Comparison of ENCODE assay signal across 8 cellular contexts in genomic region chr22:29524440-29525191, GRCh38. TPM values are rescaled to one million over a fixed set of nuclear protein-coding genes. Genes with fewer than 3 reads are reported as not detected.
DNase-seq lines count a peak whose midpoint lies in the region; ATAC-seq, FAIRE-seq and TF ChIP-seq lines count a peak whose summit lies in the region.

No MANE protein-coding gene starts in this region.

- no peak overlapping the region for H2AFZ ChIP-seq in keratinocyte (ENCODE audit: control insufficient read depth, low read length)

- H3K9me3 ChIP-seq in keratinocyte (ENCODE audit: control insufficient read depth, low read depth, low read length): no peaks in the 10 kb centered on the region

- DNase-seq in NCI-H748 (lab: John Stamatoyannopoulos, UW; ENCODE audit: unreplicated experiment) (peak; percentile 2), NCI-H748 treated with DMSO at 0.1 percent for 48 hours (lab: John Stamatoyannopoulos, UW) (no peak), NAMALWA (ENCODE audit: low spot score) (peak; percentile 61), amniotic epithelial cell (ENCODE audit: low read depth) (peak; percentile 37), keratinocyte (ENCODE audit: low read depth, low spot score) (no peak), urothelium cell line (ENCODE audit: low spot score) (peak; percentile 31)

- no peak overlapping the region for H3K4me3 ChIP-seq in keratinocyte (ENCODE audit: control insufficient read depth in 2 of 3, extremely low read depth in 1 of 3, insufficient read depth in 2 of 3, low read depth in 1 of 3, low read length in 3 of 3)

- no peak overlapping the region for H3K4me2 ChIP-seq in keratinocyte (ENCODE audit: control insufficient read depth, extremely low read depth, insufficient read depth, low read depth, low read length)

- peaks cover 43 to 46% of the 10 kb centered on the region in 2 experiments for H3K36me3 ChIP-seq in keratinocyte (ENCODE audit: control insufficient read depth in 2 of 2, extremely low read depth in 1 of 2, insufficient read depth in 2 of 2, low read length in 2 of 2)

- no peak for ATAC-seq in GM21825 (IDR thresholded peaks at IDR 0.05; ENCODE audit: unreplicated experiment)
- no peak for ATAC-seq in HG02973 (IDR thresholded peaks at IDR 0.05; ENCODE audit: unreplicated experiment)

- H3K9me1 ChIP-seq in keratinocyte (ENCODE audit: control insufficient read depth, extremely low read depth, insufficient read depth, low read length): no peaks in the 10 kb centered on the region

- H3K79me2 ChIP-seq in keratinocyte (ENCODE audit: control insufficient read depth, insufficient read depth, low read length): no peaks in the 10 kb centered on the region

- H3K9ac ChIP-seq in keratinocyte (ENCODE audit: control insufficient read depth, extremely low read depth, insufficient read depth, low read length): no peak overlapping the region

- FAIRE-seq in keratinocyte (lab: Jason Lieb, UNC) (no peak), urothelium cell line (lab: Jason Lieb, UNC) (no peak)

- no peaks in the 10 kb centered on the region for H3K4me1 ChIP-seq in keratinocyte (ENCODE audit: control insufficient read depth, extremely low read depth, insufficient read depth, low read length)

- peak; percentile 36 to 48 (median 48) for TF ChIP-seq CTCF in keratinocyte (optimal IDR thresholded peaks at IDR 0.05 in 1 of 3, IDR thresholded peaks at IDR 0.05 in 1 of 3, conservative IDR thresholded peaks at IDR 0.05 in 1 of 3; ENCODE audit: extremely low read depth in 1 of 3, insufficient read depth in 2 of 3, low read length in 3 of 3)

- no peaks in the 10 kb centered on the region for H4K20me1 ChIP-seq in keratinocyte (ENCODE audit: control insufficient read depth, extremely low read depth, insufficient read depth, low read length)

- dilution Hi-C loops in keratinocyte (cut with MboI; ENCODE audit: extremely low pct_ligation_motif_present, low sequenced_read_pairs): no loop called here

- no peaks in the 10 kb centered on the region for H3K27me3 ChIP-seq in keratinocyte (ENCODE audit: control insufficient read depth, extremely low read depth, insufficient read depth, low read length)

- H3K27ac ChIP-seq in keratinocyte (ENCODE audit: control insufficient read depth, insufficient read depth, low read length): no peak overlapping the region

RNA-seq across cellular contexts. Expression of gene THOC5, which starts 28.9 kb away (rescaled TPM):
- polyA plus RNA-seq in keratinocyte: 34.1 to 35.6 TPM (median 35.4 TPM) in 3 replicates
- polyA plus RNA-seq in keratinocyte (2011; ENCODE audit: low read depth): 54.8 TPM
- polyA plus RNA-seq in keratinocyte (2011; cell fraction: cytosol; rRNA removed): 27.5 and 29.2 TPM in 2 replicates
- 54.6 and 55.6 TPM in 2 replicates for polyA plus RNA-seq in keratinocyte (2011; cell fraction: nucleus; rRNA removed)
- polyA plus RNA-seq in keratinocyte (2012; ENCODE audit: low replicate concordance): 16.1 and 29.8 TPM in 2 replicates
- polyA minus RNA-seq in keratinocyte: 42.2 to 51.4 TPM (median 50.8 TPM) in 3 replicates
- 27.0 TPM for polyA minus RNA-seq in keratinocyte (2011; cell fraction: cytosol; rRNA and poly(A)+ RNA removed)
- polyA minus RNA-seq in keratinocyte (2011; cell fraction: nucleus; rRNA and poly(A)+ RNA removed): 28.4 and 47.7 TPM in 2 replicates

RNA-seq across cellular contexts. Expression of gene NEFH, which starts 44.6 kb away (rescaled TPM):
- polyA plus RNA-seq in keratinocyte: 0.06 to 0.08 TPM (median 0.07 TPM) in 3 replicates
- polyA plus RNA-seq in keratinocyte (2011; ENCODE audit: low read depth): 0.06 TPM
- polyA plus RNA-seq in keratinocyte (2011; cell fraction: cytosol; rRNA removed): 0.10 and 0.12 TPM in 2 replicates
- polyA plus RNA-seq in keratinocyte (2011; cell fraction: nucleus; rRNA removed): 0.11 and 0.12 TPM in 2 replicates
- 0.03 and 0.07 TPM in 2 replicates for polyA plus RNA-seq in keratinocyte (2012; ENCODE audit: low replicate concordance)
- polyA minus RNA-seq in keratinocyte: 0.10 to 0.13 TPM in 2 of 3 replicates, not detected in the other
- polyA minus RNA-seq in keratinocyte (2011; cell fraction: cytosol; rRNA and poly(A)+ RNA removed): not detected
- polyA minus RNA-seq in keratinocyte (2011; cell fraction: nucleus; rRNA and poly(A)+ RNA removed): 0.11 TPM in 1 of 2 replicates, not detected in the other

RNA-seq across cellular contexts. Expression of gene NIPSNAP1, which starts 56.3 kb away (rescaled TPM):
- polyA plus RNA-seq in keratinocyte: 58.3 to 63.1 TPM (median 61.3 TPM) in 3 replicates
- 10.3 TPM for polyA plus RNA-seq in keratinocyte (2011; ENCODE audit: low read depth)
- polyA plus RNA-seq in keratinocyte (2011; cell fraction: cytosol; rRNA removed): 55.8 and 56.6 TPM in 2 replicates
- polyA plus RNA-seq in keratinocyte (2011; cell fraction: nucleus; rRNA removed): 38.1 and 43.8 TPM in 2 replicates
- 20.6 and 59.3 TPM in 2 replicates for polyA plus RNA-seq in keratinocyte (2012; ENCODE audit: low replicate concordance)
- 35.8 to 47.7 TPM (median 43.7 TPM) in 3 replicates for polyA minus RNA-seq in keratinocyte
- polyA minus RNA-seq in keratinocyte (2011; cell fraction: cytosol; rRNA and poly(A)+ RNA removed): 50.1 TPM
- polyA minus RNA-seq in keratinocyte (2011; cell fraction: nucleus; rRNA and poly(A)+ RNA removed): 15.6 and 23.6 TPM in 2 replicates

Comparison
In these comparisons a context has a peak if more than half of its experiments do, and no peak if none do; other contexts are left out.
1. DNase-seq: peak in NCI-H748 (single experiment), NAMALWA (single experiment), amniotic epithelial cell (single experiment) and urothelium cell line (single experiment); none in NCI-H748 treated with DMSO at 0.1 percent for 48 hours (single experiment) and keratinocyte (single experiment).